In genomic region chr22:37933711-37934376, GRCh38 we compare ENCODE assay signal across 8 cellular contexts. TPM values are rescaled to one million over a fixed set of nuclear protein-coding genes. Genes with fewer than 3 reads are reported as not detected.
A peak's percentile ranks its signal among the peaks of the same experiment; 100 is the strongest.
DNase-seq lines count a peak whose midpoint lies in the region; ATAC-seq and TF ChIP-seq lines count a peak whose summit lies in the region.

No MANE protein-coding gene starts in this region.

- H3K27ac ChIP-seq in left ventricle myocardium inferior (replicated peaks): peak overlapping the region; percentile 65

- POLR2A ChIA-PET in Caco-2 (lab: Charles Lee) (no interaction called here), T-cell (lab: Charles Lee) (no interaction called here)

- H3K9me3 ChIP-seq in Caco-2 (no peaks in the 10 kb centered on the region), left ventricle myocardium inferior (replicated peaks) (no peaks in the 10 kb centered on the region)

- H3K27me3 Mint-ChIP-seq in Caco-2 (ENCODE audit: insufficient read depth, unreplicated experiment): no peaks in the 10 kb centered on the region
- H3K27me3 Mint-ChIP-seq in T-cell: no peaks in the 10 kb centered on the region

- H3K4me1 ChIP-seq in Caco-2 (no peaks in the 10 kb centered on the region), left ventricle myocardium inferior (peaks cover 51% of the 10 kb centered on the region)

- H3K9me3 Mint-ChIP-seq in Caco-2 (ENCODE audit: unreplicated experiment): no peaks in the 10 kb centered on the region
- no peaks in the 10 kb centered on the region for H3K9me3 Mint-ChIP-seq in T-cell

- H3K4me3 Mint-ChIP-seq in Caco-2 (ENCODE audit: unreplicated experiment) (no peak overlapping the region), T-cell (no peak overlapping the region)

- CTCF ChIA-PET in Caco-2 (lab: Charles Lee) (interaction anchor here (0.5 to 1.1 kb wide), 9 partner anchors 13 to 544 kb away, joined by 3 to 7 read pairs (median 3); partner anchors contain the start of gene MICALL1), T-cell (lab: Charles Lee) (interaction anchor here in 1 of 2 donors (0.9 to 1.1 kb wide), 2 partner anchors 116 to 554 kb away, joined by 3 read pairs; no protein-coding TSS in a partner anchor)

- DNase-seq in Caco-2: peak; percentile 82 to 90
- DNase-seq in LNCaP clone FGC (ENCODE audit: low read depth): peak; percentile 68
- DNase-seq in T-cell: peak; percentile 54 to 82 (median 71)
- peak; percentile 74 for DNase-seq in amniotic epithelial cell (ENCODE audit: low read depth)
- DNase-seq in left ventricle myocardium inferior: peak; percentile 87
- DNase-seq in pulmonary artery endothelial cell (ENCODE audit: low read depth, low spot score): peak; percentile 71
- peak; percentile 89 for DNase-seq in ureter (ENCODE audit: low spot score)

- no TSS peak for BruUV-seq in Caco-2 (replicated peaks; lab: Mats Ljungman, UMichigan)

- H3K27ac Mint-ChIP-seq in Caco-2 (ENCODE audit: unreplicated experiment): peak overlapping the region; percentile 78
- peak overlapping the region in 1 of 2 donors; percentile 23 for H3K27ac Mint-ChIP-seq in T-cell

- H3K4me3 ChIP-seq in Caco-2 (ENCODE audit: low read depth, low read length) (no peak overlapping the region), LNCaP clone FGC (ENCODE audit: low read depth, low read length) (no peak overlapping the region), left ventricle myocardium inferior (no peak overlapping the region)

- ATAC-seq in GM21390 (IDR thresholded peaks at IDR 0.05; ENCODE audit: unreplicated experiment) (peak; percentile 78), T-cell (replicated peaks in 1 of 4) (peak; percentile 98 to 99 (median 98))

- H3K4me1 Mint-ChIP-seq in Caco-2 (ENCODE audit: low read depth, unreplicated experiment) (peaks cover 8% of the 10 kb centered on the region), T-cell (peaks cover 12 to 15% (median 15%) of the 10 kb centered on the region in 3 donors)

- H3K27me3 ChIP-seq in Caco-2 (replicated peaks; ENCODE audit: control insufficient read depth, insufficient read depth, low read length) (no peaks in the 10 kb centered on the region), left ventricle myocardium inferior (ENCODE audit: low read depth) (no peaks in the 10 kb centered on the region)

- intact Hi-C loops in Caco-2 (cut with micrococcal nuclease; ENCODE audit: unreplicated experiment) (loop anchor here (1.0 to 5.0 kb wide), 3 partner anchors 28 to 46 kb away; partner anchors contain the start of gene MICALL1), left ventricle myocardium inferior (cut with micrococcal nuclease) (no loop called here)

- H3K36me3 ChIP-seq in Caco-2 (ENCODE audit: control insufficient read depth, insufficient read depth, low read length) (no peaks in the 10 kb centered on the region), left ventricle myocardium inferior (peaks cover 60% of the 10 kb centered on the region)

- peak; percentile 81 to 97 for TF ChIP-seq CTCF in Caco-2 (IDR thresholded peaks at IDR 0.05; ENCODE audit: insufficient read depth in 1 of 2, low read depth in 1 of 2, low read length in 1 of 2, severe bottlenecking in 1 of 2, unreplicated experiment in 1 of 2)
- peak; percentile 97 for TF ChIP-seq CTCF in LNCaP clone FGC (IDR thresholded peaks at IDR 0.05; ENCODE audit: control insufficient read depth, extremely low read depth, insufficient read depth)
- peak; percentile 98 for TF ChIP-seq CTCF in left ventricle myocardium inferior (IDR thresholded peaks at IDR 0.05; ENCODE audit: borderline replicate concordance)

- H3K36me3 Mint-ChIP-seq in Caco-2 (ENCODE audit: insufficient read depth, unreplicated experiment): peaks cover 53% of the 10 kb centered on the region
- H3K36me3 Mint-ChIP-seq in T-cell: peaks cover 21% of the 10 kb centered on the region

RNA-seq across cellular contexts. Expression of gene C22orf23, which starts 19.6 kb away (rescaled TPM):
- total RNA-seq in Caco-2 (2022): not detected in 2 replicates
- not detected for total RNA-seq in T-cell
- 0.82 TPM for total RNA-seq in left ventricle myocardium inferior
- 0.26 TPM in 1 of 2 replicates, not detected in the other for total RNA-seq in pulmonary artery endothelial cell
- total RNA-seq in ureter: not detected

RNA-seq across cellular contexts. Expression of gene POLR2F, which starts 19.7 kb away (rescaled TPM):
- total RNA-seq in Caco-2 (2022): 116 and 122 TPM in 2 replicates
- 10 to 100 TPM; 31.4 to 54.5 (median 49.4) TPM for total RNA-seq in T-cell
- 79.3 TPM for total RNA-seq in left ventricle myocardium inferior
- total RNA-seq in pulmonary artery endothelial cell: 66.0 and 95.3 TPM in 2 replicates
- total RNA-seq in ureter: 49.5 TPM

RNA-seq across cellular contexts. Expression of gene MICALL1, which starts 27.7 kb away (rescaled TPM):
- total RNA-seq in Caco-2 (2022): 43.5 and 46.7 TPM in 2 replicates
- 10 to 100 TPM; 23.6 to 39.0 (median 34.3) TPM for total RNA-seq in T-cell
- 14.8 TPM for total RNA-seq in left ventricle myocardium inferior
- 24.5 and 30.9 TPM in 2 replicates for total RNA-seq in pulmonary artery endothelial cell
- total RNA-seq in ureter: 80.2 TPM

RNA-seq across cellular contexts. Expression of gene SOX10, which starts 50.5 kb away (rescaled TPM):
- total RNA-seq in Caco-2 (2022) (not detected in 2 replicates), T-cell (not detected), left ventricle myocardium inferior (1.2 TPM), pulmonary artery endothelial cell (not detected in 2 replicates), ureter (1.0 TPM)
